1 cellular context compared by ENCODE assay signal in the genomic region with DNA sequence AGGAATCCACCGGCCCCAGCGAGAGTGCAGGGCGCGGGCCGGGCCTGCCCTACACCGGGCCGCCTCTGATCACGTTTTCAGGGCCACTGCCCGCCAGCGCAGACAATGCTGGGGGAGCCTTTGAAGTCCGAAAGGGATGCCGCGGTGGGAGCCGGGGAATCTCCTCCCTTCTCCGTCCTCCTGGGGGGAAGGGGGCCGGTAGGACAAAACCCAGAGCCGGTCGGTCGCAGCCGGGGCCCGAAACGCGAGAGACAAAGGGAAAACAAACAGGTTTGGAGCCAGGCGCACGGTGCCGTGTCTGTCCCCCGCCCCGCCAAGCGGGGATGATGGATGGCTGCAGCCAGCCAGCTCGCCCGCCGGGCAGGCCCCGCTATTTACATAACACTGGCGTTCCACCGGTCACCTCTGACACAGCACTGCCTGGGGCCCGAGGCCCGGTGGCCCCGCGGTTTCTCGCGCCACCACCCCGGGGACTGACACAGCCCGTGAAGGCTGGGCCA.
TF ChIP-seq lines count a peak whose summit lies in the region.

No MANE protein-coding gene starts in this region.

TF ChIP-seq in HepG2, 621 proteins besides CTCF, POLR2A, EP300 and RAD21 (continued from another document and continues in another):
- TF ChIP-seq ZNF263 (CRISPR knock-in tag; IDR thresholded peaks at IDR 0.05) (peak; percentile 34; the same call in 1 of the 2 replicates), MBD4 (IDR thresholded peaks at IDR 0.05; ENCODE audit: borderline replicate concordance, low read length) (no peak), ADNP (CRISPR knock-in tag; IDR thresholded peaks at IDR 0.05) (no peak), FOXA3 (CRISPR knock-in tag; IDR thresholded peaks at IDR 0.05) (peak; percentile 76), RFX5 (IDR thresholded peaks at IDR 0.05; ENCODE audit: low read depth, low read length) (no peak), TAF15 (IDR thresholded peaks at IDR 0.05; ENCODE audit: low read depth, low read length, poor library complexity, severe bottlenecking) (peak; percentile 65), ZNF569 (CRISPR knock-in tag; IDR thresholded peaks at IDR 0.05; ENCODE audit: borderline replicate concordance) (no peak), BHLHE40 (IDR thresholded peaks at IDR 0.05; ENCODE audit: low read length) (peak; percentile 72), TAF1 (CRISPR knock-in tag; IDR thresholded peaks at IDR 0.05) (peak; percentile 28; the same call in 1 of the 2 replicates), ZNF550 (CRISPR knock-in tag; IDR thresholded peaks at IDR 0.05; ENCODE audit: borderline replicate concordance) (no peak), ETV5 (CRISPR knock-in tag; IDR thresholded peaks at IDR 0.05; ENCODE audit: borderline replicate concordance) (no peak; the same call in 1 of the 2 replicates), MEIS1 (CRISPR knock-in tag; IDR thresholded peaks at IDR 0.05; ENCODE audit: borderline replicate concordance) (peak; percentile 75; the same call in 1 of the 2 replicates), TBX2 (CRISPR knock-in tag; IDR thresholded peaks at IDR 0.05; ENCODE audit: borderline replicate concordance) (peak; percentile 73; the same call in 1 of the 2 replicates), YY1 (IDR thresholded peaks at IDR 0.05; ENCODE audit: insufficient read depth, insufficient replicate concordance, low read depth, low read length) (peak; percentile 15), ZNF619 (CRISPR knock-in tag; IDR thresholded peaks at IDR 0.05) (0 out of 2 replicates have a peak, but pooled peaks have one; percentile 19), STAG1 (CRISPR knock-in tag; IDR thresholded peaks at IDR 0.05) (no peak), RARG (CRISPR knock-in tag; IDR thresholded peaks at IDR 0.05; ENCODE audit: low read depth) (no peak), ZNF292 (CRISPR knock-in tag; IDR thresholded peaks at IDR 0.05; ENCODE audit: borderline replicate concordance, low read depth) (peak; percentile 31; the same call in 1 of the 2 replicates), SAP130 (CRISPR knock-in tag; IDR thresholded peaks at IDR 0.05; ENCODE audit: low read depth) (peak; percentile 46; the same call in 1 of the 2 replicates), ZNF652 (CRISPR knock-in tag; IDR thresholded peaks at IDR 0.05; ENCODE audit: borderline replicate concordance, low read depth) (no peak), ZNF792 (CRISPR knock-in tag; IDR thresholded peaks at IDR 0.05) (peak; percentile 44; the same call in 1 of the 2 replicates), DR1 (CRISPR knock-in tag; IDR thresholded peaks at IDR 0.05) (no peak; the same call in 1 of the 2 replicates), IRF2 (CRISPR knock-in tag; IDR thresholded peaks at IDR 0.05) (peak; percentile 32; the same call in 1 of the 2 replicates), GTF2F1 (IDR thresholded peaks at IDR 0.05; ENCODE audit: low read length) (no peak), ZNF557 (CRISPR knock-in tag; IDR thresholded peaks at IDR 0.05) (no peak), SPEN (CRISPR knock-in tag; IDR thresholded peaks at IDR 0.05; ENCODE audit: low read depth) (peak; percentile 48; the same call in 1 of the 2 replicates), ZNF143 (CRISPR knock-in tag; IDR thresholded peaks at IDR 0.05) (no peak), ZNF577 (CRISPR knock-in tag; IDR thresholded peaks at IDR 0.05; ENCODE audit: borderline replicate concordance, low read depth) (no peak), ZNF207 (IDR thresholded peaks at IDR 0.05; ENCODE audit: borderline replicate concordance) (no peak), GFI1 (CRISPR knock-in tag; IDR thresholded peaks at IDR 0.05; ENCODE audit: borderline replicate concordance) (0 out of 2 replicates have a peak, but pooled peaks have one; percentile 31), GATAD1 (CRISPR knock-in tag; IDR thresholded peaks at IDR 0.05) (no peak), ZNF34 (CRISPR knock-in tag; IDR thresholded peaks at IDR 0.05; ENCODE audit: borderline replicate concordance) (no peak), HNF4A (CRISPR knock-in tag; IDR thresholded peaks at IDR 0.05) (peak; percentile 11; the same call in 1 of the 2 replicates), HIVEP1 (CRISPR knock-in tag; IDR thresholded peaks at IDR 0.05) (peak; percentile 29; the same call in 1 of the 2 replicates), ZNF331 (CRISPR knock-in tag; IDR thresholded peaks at IDR 0.05) (no peak), AKAP8 (CRISPR knock-in tag; IDR thresholded peaks at IDR 0.05) (no peak), FOXM1 (CRISPR knock-in tag; IDR thresholded peaks at IDR 0.05) (no peak), ZNF225 (CRISPR knock-in tag; IDR thresholded peaks at IDR 0.05) (no peak)
- TF ChIP-seq, protein P1, sequence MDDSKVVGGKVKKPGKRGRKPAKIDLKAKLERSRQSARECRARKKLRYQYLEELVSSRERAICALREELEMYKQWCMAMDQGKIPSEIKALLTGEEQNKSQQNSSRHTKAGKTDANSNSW (CRISPR knock-in tag; IDR thresholded peaks at IDR 0.05; ENCODE audit: borderline replicate concordance), result no peak
- TF ChIP-seq, protein P2, sequence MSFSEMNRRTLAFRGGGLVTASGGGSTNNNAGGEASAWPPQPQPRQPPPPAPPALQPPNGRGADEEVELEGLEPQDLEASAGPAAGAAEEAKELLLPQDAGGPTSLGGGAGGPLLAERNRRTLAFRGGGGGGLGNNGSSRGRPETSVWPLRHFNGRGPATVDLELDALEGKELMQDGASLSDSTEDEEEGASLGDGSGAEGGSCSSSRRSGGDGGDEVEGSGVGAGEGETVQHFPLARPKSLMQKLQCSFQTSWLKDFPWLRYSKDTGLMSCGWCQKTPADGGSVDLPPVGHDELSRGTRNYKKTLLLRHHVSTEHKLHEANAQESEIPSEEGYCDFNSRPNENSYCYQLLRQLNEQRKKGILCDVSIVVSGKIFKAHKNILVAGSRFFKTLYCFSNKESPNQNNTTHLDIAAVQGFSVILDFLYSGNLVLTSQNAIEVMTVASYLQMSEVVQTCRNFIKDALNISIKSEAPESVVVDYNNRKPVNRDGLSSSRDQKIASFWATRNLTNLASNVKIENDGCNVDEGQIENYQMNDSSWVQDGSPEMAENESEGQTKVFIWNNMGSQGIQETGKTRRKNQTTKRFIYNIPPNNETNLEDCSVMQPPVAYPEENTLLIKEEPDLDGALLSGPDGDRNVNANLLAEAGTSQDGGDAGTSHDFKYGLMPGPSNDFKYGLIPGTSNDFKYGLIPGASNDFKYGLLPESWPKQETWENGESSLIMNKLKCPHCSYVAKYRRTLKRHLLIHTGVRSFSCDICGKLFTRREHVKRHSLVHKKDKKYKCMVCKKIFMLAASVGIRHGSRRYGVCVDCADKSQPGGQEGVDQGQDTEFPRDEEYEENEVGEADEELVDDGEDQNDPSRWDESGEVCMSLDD (CRISPR knock-in tag; IDR thresholded peaks at IDR 0.05; ENCODE audit: borderline replicate concordance), result no peak
- TF ChIP-seq, protein P3, sequence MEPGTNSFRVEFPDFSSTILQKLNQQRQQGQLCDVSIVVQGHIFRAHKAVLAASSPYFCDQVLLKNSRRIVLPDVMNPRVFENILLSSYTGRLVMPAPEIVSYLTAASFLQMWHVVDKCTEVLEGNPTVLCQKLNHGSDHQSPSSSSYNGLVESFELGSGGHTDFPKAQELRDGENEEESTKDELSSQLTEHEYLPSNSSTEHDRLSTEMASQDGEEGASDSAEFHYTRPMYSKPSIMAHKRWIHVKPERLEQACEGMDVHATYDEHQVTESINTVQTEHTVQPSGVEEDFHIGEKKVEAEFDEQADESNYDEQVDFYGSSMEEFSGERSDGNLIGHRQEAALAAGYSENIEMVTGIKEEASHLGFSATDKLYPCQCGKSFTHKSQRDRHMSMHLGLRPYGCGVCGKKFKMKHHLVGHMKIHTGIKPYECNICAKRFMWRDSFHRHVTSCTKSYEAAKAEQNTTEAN (CRISPR knock-in tag; conservative IDR thresholded peaks at IDR 0.05), result no peak
- TF ChIP-seq, protein P4, sequence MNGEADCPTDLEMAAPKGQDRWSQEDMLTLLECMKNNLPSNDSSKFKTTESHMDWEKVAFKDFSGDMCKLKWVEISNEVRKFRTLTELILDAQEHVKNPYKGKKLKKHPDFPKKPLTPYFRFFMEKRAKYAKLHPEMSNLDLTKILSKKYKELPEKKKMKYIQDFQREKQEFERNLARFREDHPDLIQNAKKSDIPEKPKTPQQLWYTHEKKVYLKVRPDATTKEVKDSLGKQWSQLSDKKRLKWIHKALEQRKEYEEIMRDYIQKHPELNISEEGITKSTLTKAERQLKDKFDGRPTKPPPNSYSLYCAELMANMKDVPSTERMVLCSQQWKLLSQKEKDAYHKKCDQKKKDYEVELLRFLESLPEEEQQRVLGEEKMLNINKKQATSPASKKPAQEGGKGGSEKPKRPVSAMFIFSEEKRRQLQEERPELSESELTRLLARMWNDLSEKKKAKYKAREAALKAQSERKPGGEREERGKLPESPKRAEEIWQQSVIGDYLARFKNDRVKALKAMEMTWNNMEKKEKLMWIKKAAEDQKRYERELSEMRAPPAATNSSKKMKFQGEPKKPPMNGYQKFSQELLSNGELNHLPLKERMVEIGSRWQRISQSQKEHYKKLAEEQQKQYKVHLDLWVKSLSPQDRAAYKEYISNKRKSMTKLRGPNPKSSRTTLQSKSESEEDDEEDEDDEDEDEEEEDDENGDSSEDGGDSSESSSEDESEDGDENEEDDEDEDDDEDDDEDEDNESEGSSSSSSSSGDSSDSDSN (CRISPR knock-in tag; IDR thresholded peaks at IDR 0.05), result peak; percentile 71
- TF ChIP-seq, protein P5, sequence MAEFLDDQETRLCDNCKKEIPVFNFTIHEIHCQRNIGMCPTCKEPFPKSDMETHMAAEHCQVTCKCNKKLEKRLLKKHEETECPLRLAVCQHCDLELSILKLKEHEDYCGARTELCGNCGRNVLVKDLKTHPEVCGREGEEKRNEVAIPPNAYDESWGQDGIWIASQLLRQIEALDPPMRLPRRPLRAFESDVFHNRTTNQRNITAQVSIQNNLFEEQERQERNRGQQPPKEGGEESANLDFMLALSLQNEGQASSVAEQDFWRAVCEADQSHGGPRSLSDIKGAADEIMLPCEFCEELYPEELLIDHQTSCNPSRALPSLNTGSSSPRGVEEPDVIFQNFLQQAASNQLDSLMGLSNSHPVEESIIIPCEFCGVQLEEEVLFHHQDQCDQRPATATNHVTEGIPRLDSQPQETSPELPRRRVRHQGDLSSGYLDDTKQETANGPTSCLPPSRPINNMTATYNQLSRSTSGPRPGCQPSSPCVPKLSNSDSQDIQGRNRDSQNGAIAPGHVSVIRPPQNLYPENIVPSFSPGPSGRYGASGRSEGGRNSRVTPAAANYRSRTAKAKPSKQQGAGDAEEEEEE (CRISPR knock-in tag; IDR thresholded peaks at IDR 0.05; ENCODE audit: borderline replicate concordance), result no peak
- TF ChIP-seq, protein P6, sequence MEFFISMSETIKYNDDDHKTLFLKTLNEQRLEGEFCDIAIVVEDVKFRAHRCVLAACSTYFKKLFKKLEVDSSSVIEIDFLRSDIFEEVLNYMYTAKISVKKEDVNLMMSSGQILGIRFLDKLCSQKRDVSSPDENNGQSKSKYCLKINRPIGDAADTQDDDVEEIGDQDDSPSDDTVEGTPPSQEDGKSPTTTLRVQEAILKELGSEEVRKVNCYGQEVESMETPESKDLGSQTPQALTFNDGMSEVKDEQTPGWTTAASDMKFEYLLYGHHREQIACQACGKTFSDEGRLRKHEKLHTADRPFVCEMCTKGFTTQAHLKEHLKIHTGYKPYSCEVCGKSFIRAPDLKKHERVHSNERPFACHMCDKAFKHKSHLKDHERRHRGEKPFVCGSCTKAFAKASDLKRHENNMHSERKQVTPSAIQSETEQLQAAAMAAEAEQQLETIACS (CRISPR knock-in tag; IDR thresholded peaks at IDR 0.05), result 0 out of 2 replicates have a peak, but pooled peaks have one; percentile 14
- TF ChIP-seq, protein P7, sequence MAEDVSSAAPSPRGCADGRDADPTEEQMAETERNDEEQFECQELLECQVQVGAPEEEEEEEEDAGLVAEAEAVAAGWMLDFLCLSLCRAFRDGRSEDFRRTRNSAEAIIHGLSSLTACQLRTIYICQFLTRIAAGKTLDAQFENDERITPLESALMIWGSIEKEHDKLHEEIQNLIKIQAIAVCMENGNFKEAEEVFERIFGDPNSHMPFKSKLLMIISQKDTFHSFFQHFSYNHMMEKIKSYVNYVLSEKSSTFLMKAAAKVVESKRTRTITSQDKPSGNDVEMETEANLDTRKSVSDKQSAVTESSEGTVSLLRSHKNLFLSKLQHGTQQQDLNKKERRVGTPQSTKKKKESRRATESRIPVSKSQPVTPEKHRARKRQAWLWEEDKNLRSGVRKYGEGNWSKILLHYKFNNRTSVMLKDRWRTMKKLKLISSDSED (CRISPR knock-in tag; IDR thresholded peaks at IDR 0.05), result no peak
- TF ChIP-seq, protein P8, sequence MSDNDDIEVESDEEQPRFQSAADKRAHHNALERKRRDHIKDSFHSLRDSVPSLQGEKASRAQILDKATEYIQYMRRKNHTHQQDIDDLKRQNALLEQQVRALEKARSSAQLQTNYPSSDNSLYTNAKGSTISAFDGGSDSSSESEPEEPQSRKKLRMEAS (IDR thresholded peaks at IDR 0.05), result peak; percentile 43; the same call in 1 of the 2 replicates
- TF ChIP-seq, protein P9, sequence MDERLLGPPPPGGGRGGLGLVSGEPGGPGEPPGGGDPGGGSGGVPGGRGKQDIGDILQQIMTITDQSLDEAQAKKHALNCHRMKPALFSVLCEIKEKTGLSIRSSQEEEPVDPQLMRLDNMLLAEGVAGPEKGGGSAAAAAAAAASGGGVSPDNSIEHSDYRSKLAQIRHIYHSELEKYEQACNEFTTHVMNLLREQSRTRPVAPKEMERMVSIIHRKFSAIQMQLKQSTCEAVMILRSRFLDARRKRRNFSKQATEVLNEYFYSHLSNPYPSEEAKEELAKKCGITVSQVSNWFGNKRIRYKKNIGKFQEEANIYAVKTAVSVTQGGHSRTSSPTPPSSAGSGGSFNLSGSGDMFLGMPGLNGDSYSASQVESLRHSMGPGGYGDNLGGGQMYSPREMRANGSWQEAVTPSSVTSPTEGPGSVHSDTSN (CRISPR knock-in tag; IDR thresholded peaks at IDR 0.05), result peak; percentile 30; the same call in 1 of the 2 replicates
- TF ChIP-seq, protein P10, sequence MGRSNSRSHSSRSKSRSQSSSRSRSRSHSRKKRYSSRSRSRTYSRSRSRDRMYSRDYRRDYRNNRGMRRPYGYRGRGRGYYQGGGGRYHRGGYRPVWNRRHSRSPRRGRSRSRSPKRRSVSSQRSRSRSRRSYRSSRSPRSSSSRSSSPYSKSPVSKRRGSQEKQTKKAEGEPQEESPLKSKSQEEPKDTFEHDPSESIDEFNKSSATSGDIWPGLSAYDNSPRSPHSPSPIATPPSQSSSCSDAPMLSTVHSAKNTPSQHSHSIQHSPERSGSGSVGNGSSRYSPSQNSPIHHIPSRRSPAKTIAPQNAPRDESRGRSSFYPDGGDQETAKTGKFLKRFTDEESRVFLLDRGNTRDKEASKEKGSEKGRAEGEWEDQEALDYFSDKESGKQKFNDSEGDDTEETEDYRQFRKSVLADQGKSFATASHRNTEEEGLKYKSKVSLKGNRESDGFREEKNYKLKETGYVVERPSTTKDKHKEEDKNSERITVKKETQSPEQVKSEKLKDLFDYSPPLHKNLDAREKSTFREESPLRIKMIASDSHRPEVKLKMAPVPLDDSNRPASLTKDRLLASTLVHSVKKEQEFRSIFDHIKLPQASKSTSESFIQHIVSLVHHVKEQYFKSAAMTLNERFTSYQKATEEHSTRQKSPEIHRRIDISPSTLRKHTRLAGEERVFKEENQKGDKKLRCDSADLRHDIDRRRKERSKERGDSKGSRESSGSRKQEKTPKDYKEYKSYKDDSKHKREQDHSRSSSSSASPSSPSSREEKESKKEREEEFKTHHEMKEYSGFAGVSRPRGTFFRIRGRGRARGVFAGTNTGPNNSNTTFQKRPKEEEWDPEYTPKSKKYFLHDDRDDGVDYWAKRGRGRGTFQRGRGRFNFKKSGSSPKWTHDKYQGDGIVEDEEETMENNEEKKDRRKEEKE (IDR thresholded peaks at IDR 0.05), result no peak
